In the genomic region with DNA sequence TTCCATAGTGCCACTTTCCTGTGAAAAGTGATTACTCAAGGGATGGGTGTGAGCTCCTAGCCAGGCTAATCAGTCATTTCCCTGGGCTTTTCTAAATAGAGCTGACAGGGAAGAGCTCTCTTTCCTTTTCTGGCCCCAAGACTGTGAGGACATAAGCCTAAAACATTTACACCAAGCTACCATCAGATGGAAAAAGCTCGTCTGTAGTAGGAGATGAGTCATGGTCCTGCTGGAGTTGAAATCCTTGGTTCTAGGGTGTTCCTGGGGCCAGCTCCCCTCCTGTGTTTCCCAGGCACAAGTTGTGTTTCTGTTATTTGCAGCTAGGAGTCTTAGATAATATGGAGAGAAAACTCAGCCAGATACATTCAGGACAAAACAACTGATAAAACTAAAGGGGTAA, we compare ENCODE assay signal across 1 cellular context.
TF ChIP-seq lines count a peak whose summit lies in the region.

No MANE protein-coding gene starts in this region.

TF ChIP-seq in endothelial cell of umbilical vein, 7 proteins besides CTCF, POLR2A, EP300 and RAD21:
- TF ChIP-seq MYC (IDR thresholded peaks at IDR 0.05; ENCODE audit: low read depth, low read length): no peak
- no peak for TF ChIP-seq POLR2AphosphoS5 (IDR thresholded peaks at IDR 0.05; ENCODE audit: insufficient read depth, low read depth, low read length)
- TF ChIP-seq, protein P1, sequence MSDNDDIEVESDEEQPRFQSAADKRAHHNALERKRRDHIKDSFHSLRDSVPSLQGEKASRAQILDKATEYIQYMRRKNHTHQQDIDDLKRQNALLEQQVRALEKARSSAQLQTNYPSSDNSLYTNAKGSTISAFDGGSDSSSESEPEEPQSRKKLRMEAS (IDR thresholded peaks at IDR 0.05; ENCODE audit: insufficient read depth, insufficient read length): no peak
- TF ChIP-seq JUN (IDR thresholded peaks at IDR 0.05; ENCODE audit: borderline replicate concordance, insufficient read depth, insufficient read length, low read depth): no peak
- TF ChIP-seq EZH2 (IDR thresholded peaks at IDR 0.05; ENCODE audit: borderline replicate concordance, low read depth, low read length, severe bottlenecking): no peak
- TF ChIP-seq FOS (IDR thresholded peaks at IDR 0.05; ENCODE audit: borderline replicate concordance, insufficient read depth, low read length): no peak
- no peak for TF ChIP-seq GATA2 (IDR thresholded peaks at IDR 0.05; ENCODE audit: insufficient read depth, insufficient read length, low read depth, low read length)
